Comparison of ENCODE assay signal across 8 cellular contexts in the genomic region with DNA sequence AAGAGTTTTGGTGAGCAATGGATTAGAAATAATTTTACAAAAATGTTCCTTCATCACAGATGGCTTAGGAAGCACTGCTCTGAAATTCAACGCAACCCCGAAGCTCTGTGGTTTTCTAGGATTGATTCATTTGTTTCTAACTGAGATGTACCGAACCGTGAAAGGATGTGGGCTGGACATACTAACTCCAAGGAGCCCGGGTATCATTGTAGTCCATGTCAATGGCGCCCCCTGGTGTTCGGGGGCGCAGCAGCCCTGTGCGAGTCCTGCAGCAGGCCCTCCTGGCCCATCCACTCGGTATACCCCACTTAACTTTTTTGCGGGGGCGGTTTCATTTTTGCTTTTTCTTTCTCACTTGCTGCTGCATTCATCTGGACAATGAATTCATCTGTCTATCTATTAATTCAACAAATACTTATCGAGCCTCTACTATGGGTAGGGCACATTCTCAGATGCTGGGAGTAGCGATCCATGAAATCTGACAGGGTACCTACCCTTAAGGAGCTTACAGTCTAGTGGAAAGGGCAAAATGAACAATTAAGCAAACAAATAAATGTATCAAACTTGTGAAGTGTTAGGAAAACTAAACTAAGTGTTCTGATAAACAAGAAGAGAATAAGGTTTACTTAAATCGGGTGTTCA. TPM values are rescaled to one million over a fixed set of nuclear protein-coding genes. Genes with fewer than 3 reads are reported as not detected.
DNase-seq lines count a peak whose midpoint lies in the region; ATAC-seq and TF ChIP-seq lines count a peak whose summit lies in the region.

No MANE protein-coding gene starts in this region.

- TF ChIP-seq CTCF in HL-60 (IDR thresholded peaks at IDR 0.05; ENCODE audit: insufficient read depth, low read length) = peak; percentile 64
- peak; percentile 73 for TF ChIP-seq CTCF in RWPE1 (conservative IDR thresholded peaks at IDR 0.05; ENCODE audit: low read depth)
- TF ChIP-seq CTCF in endothelial cell (IDR thresholded peaks at IDR 0.05; ENCODE audit: unreplicated experiment) = peak; percentile 79
- TF ChIP-seq CTCF in neural progenitor cell (IDR thresholded peaks at IDR 0.05) = peak; percentile 80

- H3K4me3 ChIP-seq in HL-60 (replicated peaks; ENCODE audit: insufficient read depth, low read length) = no peak overlapping the region
- no peak overlapping the region for H3K4me3 ChIP-seq in neural progenitor cell

- H3K9me3 ChIP-seq in neural progenitor cell (ENCODE audit: low read depth) = no peaks in the 10 kb centered on the region

- CTCF ChIA-PET in activated naive CD4-positive, alpha-beta T cell treated with anti-CD3 and anti-CD28 coated beads, Interleukin-2, amount 10 ng/mL, durations not matched to agents 7 days and 5 days (lab: Charles Lee) = interaction anchor here (1.0 to 2.5 kb wide), 3 partner anchors 45 to 355 kb away, joined by 3 to 9 read pairs (median 8); no protein-coding TSS in a partner anchor
- CTCF ChIA-PET in RWPE1 (lab: Yijun Ruan, JAX) = interaction anchor here (0.6 kb wide), 1 partner anchor 26 kb away, joined by 4 read pairs; no protein-coding TSS in a partner anchor

- H3K9ac ChIP-seq in neural progenitor cell = no peak overlapping the region

- no peaks in the 10 kb centered on the region for H3K4me1 Mint-ChIP-seq in activated naive CD4-positive, alpha-beta T cell treated with anti-CD3 and anti-CD28 coated beads, Interleukin-2, amount 10 ng/mL, durations not matched to agents 7 days and 5 days
- H3K4me1 Mint-ChIP-seq in endothelial cell (ENCODE audit: unreplicated experiment) = peaks cover 5% of the 10 kb centered on the region
- H3K4me1 Mint-ChIP-seq in neural progenitor cell = peaks cover 6% of the 10 kb centered on the region

- H3F3A ChIP-seq in neural progenitor cell (ENCODE audit: low read depth) = no peaks in the 10 kb centered on the region

- DNase-seq in activated naive CD4-positive, alpha-beta T cell treated with anti-CD3 and anti-CD28 coated beads, Interleukin-2, amount 10 ng/mL, durations not matched to agents 7 days and 5 days = peak; percentile 50
- no peak for DNase-seq in activated naive CD4-positive, alpha-beta T cell treated with Interleukin-2 at 50 U/mL for 16 hours
- DNase-seq in HL-60 (ENCODE audit: low read depth in 1 of 2, low spot score in 1 of 2) (peak; percentile 35 to 36), RWPE1 (ENCODE audit: low spot score) (peak; percentile 69), endothelial cell (ENCODE audit: low spot score) (peak; percentile 66), neural progenitor cell (ENCODE audit: low spot score) (peak; percentile 84), GOT3 (lab: John Stamatoyannopoulos, UW) (no peak)

- H3K27me3 Mint-ChIP-seq in activated naive CD4-positive, alpha-beta T cell treated with anti-CD3 and anti-CD28 coated beads, Interleukin-2, amount 10 ng/mL, durations not matched to agents 7 days and 5 days = no peaks in the 10 kb centered on the region
- H3K27me3 Mint-ChIP-seq in endothelial cell (ENCODE audit: unreplicated experiment) = peaks cover 1% of the 10 kb centered on the region
- H3K27me3 Mint-ChIP-seq in neural progenitor cell (ENCODE audit: insufficient read depth, low read depth) = peaks cover under 1% of the 10 kb centered on the region

- no peaks in the 10 kb centered on the region for H3K36me3 ChIP-seq in neural progenitor cell

- H3K79me2 ChIP-seq in neural progenitor cell (ENCODE audit: low read depth) = no peaks in the 10 kb centered on the region

- H3K27ac ChIP-seq in HL-60 (replicated peaks) = no peak overlapping the region
- no peak overlapping the region for H3K27ac ChIP-seq in RWPE1
- H3K27ac ChIP-seq in neural progenitor cell = no peak overlapping the region

- H3K9me3 Mint-ChIP-seq in activated naive CD4-positive, alpha-beta T cell treated with anti-CD3 and anti-CD28 coated beads, Interleukin-2, amount 10 ng/mL, durations not matched to agents 7 days and 5 days = peaks cover 3% of the 10 kb centered on the region
- no peaks in the 10 kb centered on the region for H3K9me3 Mint-ChIP-seq in endothelial cell (ENCODE audit: unreplicated experiment)
- peaks cover 3% of the 10 kb centered on the region for H3K9me3 Mint-ChIP-seq in neural progenitor cell

- H3K27me3 ChIP-seq in HL-60 (ENCODE audit: insufficient read depth, poor library complexity, severe bottlenecking) (peaks cover 2% of the 10 kb centered on the region), neural progenitor cell (no peaks in the 10 kb centered on the region)

- H3K4me1 ChIP-seq in neural progenitor cell = no peaks in the 10 kb centered on the region

- peak overlapping the region; percentile 19 for H3K4me2 ChIP-seq in neural progenitor cell

- H3K4me3 Mint-ChIP-seq in activated naive CD4-positive, alpha-beta T cell treated with anti-CD3 and anti-CD28 coated beads, Interleukin-2, amount 10 ng/mL, durations not matched to agents 7 days and 5 days = no peak overlapping the region
- H3K4me3 Mint-ChIP-seq in endothelial cell (ENCODE audit: unreplicated experiment) (no peak overlapping the region), neural progenitor cell (no peak overlapping the region)

- no peaks in the 10 kb centered on the region for H4K20me1 ChIP-seq in neural progenitor cell (ENCODE audit: low read depth)

- POLR2A ChIA-PET in RWPE1 (lab: Yijun Ruan, JAX; ENCODE audit: low non-redundant PET) = no interaction called here

- no peak overlapping the region for H3K27ac Mint-ChIP-seq in activated naive CD4-positive, alpha-beta T cell treated with anti-CD3 and anti-CD28 coated beads, Interleukin-2, amount 10 ng/mL, durations not matched to agents 7 days and 5 days
- H3K27ac Mint-ChIP-seq in endothelial cell (ENCODE audit: unreplicated experiment) = no peak overlapping the region
- no peak overlapping the region for H3K27ac Mint-ChIP-seq in neural progenitor cell

- ATAC-seq in GM21529 (IDR thresholded peaks at IDR 0.05; ENCODE audit: unreplicated experiment) = peak; percentile 98

- H3K36me3 Mint-ChIP-seq in activated naive CD4-positive, alpha-beta T cell treated with anti-CD3 and anti-CD28 coated beads, Interleukin-2, amount 10 ng/mL, durations not matched to agents 7 days and 5 days = no peaks in the 10 kb centered on the region
- no peaks in the 10 kb centered on the region for H3K36me3 Mint-ChIP-seq in endothelial cell (ENCODE audit: low read depth, unreplicated experiment)
- H3K36me3 Mint-ChIP-seq in neural progenitor cell = no peaks in the 10 kb centered on the region

- H2AFZ ChIP-seq in neural progenitor cell (replicated peaks) = no peak overlapping the region

RNA-seq across cellular contexts. Expression of a gene that starts 25.2 kb away (rescaled TPM):
- total RNA-seq in endothelial cell (ENCODE audit: unreplicated experiment) (not detected), neural progenitor cell (ENCODE audit: low replicate concordance) (not detected in 2 replicates)

Comparison
In these comparisons a context has a peak if more than half of its experiments do, and no peak if none do; other contexts are left out.
1. DNase-seq: peak in activated naive CD4-positive, alpha-beta T cell treated with anti-CD3 and anti-CD28 coated beads, Interleukin-2, amount 10 ng/mL, durations not matched to agents 7 days and 5 days (single experiment), HL-60 (2 of 2), RWPE1 (single experiment), endothelial cell (single experiment) and neural progenitor cell (single experiment); none in activated naive CD4-positive, alpha-beta T cell treated with Interleukin-2 at 50 U/mL for 16 hours (single experiment) and GOT3 (single experiment).
2. Peak in every context shown above with its lines, with median percentiles within 50 percentile points of each other: CTCF ChIP-seq.